Comparison of ENCODE assay signal across 13 cellular contexts in the genomic region with DNA sequence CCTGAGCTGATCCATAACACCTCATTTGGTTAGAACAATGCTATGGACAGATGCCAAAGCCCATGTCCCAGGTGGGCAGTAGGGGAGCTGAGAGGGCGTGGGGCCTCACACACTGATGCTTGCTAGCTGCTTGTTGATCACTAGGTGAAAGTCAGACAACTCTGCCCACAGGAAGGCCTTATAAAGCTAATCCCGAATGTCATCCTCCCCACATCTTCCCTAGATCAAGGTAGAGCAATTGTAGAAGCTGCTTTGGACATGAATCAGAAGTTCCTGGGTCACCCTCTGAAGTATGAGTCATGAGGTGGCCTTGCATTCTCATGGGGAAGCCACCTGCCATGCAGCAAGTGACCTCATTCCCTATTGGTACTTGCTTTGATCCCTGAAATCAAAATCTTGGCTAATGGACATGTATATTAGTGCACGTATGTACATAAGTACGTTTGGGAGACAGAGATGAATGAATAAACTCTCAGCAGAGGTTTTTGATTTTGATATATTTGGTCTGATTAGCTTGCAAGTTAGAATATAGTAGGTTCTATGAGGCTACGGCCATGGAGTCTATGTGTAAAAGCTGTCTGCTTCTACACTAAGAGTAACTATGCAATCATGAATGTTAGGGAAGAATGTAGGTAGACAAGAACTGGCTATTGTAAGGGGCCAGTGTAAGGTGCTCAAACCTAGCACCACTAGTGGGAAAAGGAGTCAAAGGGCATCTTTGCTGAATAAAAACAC. TPM values are rescaled to one million over a fixed set of nuclear protein-coding genes. Genes with fewer than 3 reads are reported as not detected.
A peak's percentile ranks its signal among the peaks of the same experiment; 100 is the strongest.
DNase-seq lines count a peak whose midpoint lies in the region; ATAC-seq, FAIRE-seq and TF ChIP-seq lines count a peak whose summit lies in the region.
"Had no signal": no experiment of that assay in that cellular context is flagged by ENCODE, and none has a peak within 500 bp of the region (broad histone marks: within the 10 kb centered on the region; RNA-seq: fewer than 3 reads in every experiment).

No MANE protein-coding gene starts in this region.

- no peak overlapping the region for H3K27ac Mint-ChIP-seq in activated naive CD4-positive, alpha-beta T cell treated with anti-CD3 and anti-CD28 coated beads, Interleukin-2, amount 50 U/mL, for 72 hours
- H3K27ac Mint-ChIP-seq in activated naive CD4-positive, alpha-beta T cell treated with anti-CD3 and anti-CD28 coated beads for 36 hours = no peak overlapping the region
- no peak overlapping the region for H3K27ac Mint-ChIP-seq in immature natural killer cell
- H3K27ac Mint-ChIP-seq: stimulated activated memory B cell treated with anti-CD40 and anti-IgM and Interleukin-4, amounts not matched to agents 10 μg/mL and 1 μg/mL and 100 μg/mL, for 72 hours; T-helper 17 cell had no signal

- no peak overlapping the region for H3K4me3 ChIP-seq in body of pancreas
- no peak overlapping the region for H3K4me3 ChIP-seq in upper lobe of left lung
- H3K4me3 ChIP-seq: ovary had no signal

- H3K4me1 ChIP-seq in body of pancreas (peaks cover 56% of the 10 kb centered on the region), upper lobe of left lung (peaks cover 28 to 40% (median 30%) of the 10 kb centered on the region in 4 donors)

- H3K27me3 ChIP-seq in body of pancreas (no peaks in the 10 kb centered on the region), upper lobe of left lung (no peaks in the 10 kb centered on the region)
- H3K27me3 ChIP-seq: ovary had no signal

- FAIRE-seq in GM12891 (lab: Jason Lieb, UNC) = no peak
- FAIRE-seq: frontal cortex had no signal

- H3K27ac ChIP-seq in body of pancreas (peak overlapping the region; percentile 88 to 93 (median 90)), upper lobe of left lung (peak overlapping the region; percentile 73 to 82 (median 78))

- TF ChIP-seq EP300 in upper lobe of left lung (IDR thresholded peaks at IDR 0.05) = no peak

- peaks cover 3% of the 10 kb centered on the region for H3K4me1 Mint-ChIP-seq in activated naive CD4-positive, alpha-beta T cell treated with anti-CD3 and anti-CD28 coated beads for 36 hours (ENCODE audit: low read depth)
- peaks cover 12 to 23% of the 10 kb centered on the region in 2 donors for H3K4me1 Mint-ChIP-seq in immature natural killer cell
- H3K4me1 Mint-ChIP-seq: stimulated activated memory B cell treated with anti-CD40 and anti-IgM and Interleukin-4, amounts not matched to agents 10 μg/mL and 1 μg/mL and 100 μg/mL, for 72 hours had no signal

- no peaks in the 10 kb centered on the region for H3K9me3 ChIP-seq in body of pancreas
- H3K9me3 ChIP-seq in upper lobe of left lung = no peaks in the 10 kb centered on the region
- H3K9me3 ChIP-seq: ovary had no signal

- CTCF ChIA-PET in activated naive CD4-positive, alpha-beta T cell treated with anti-CD3 and anti-CD28 coated beads for 36 hours (lab: Charles Lee) = interaction anchor here (0.6 to 1.5 kb wide), 4 partner anchors 28 to 308 kb away, joined by 3 to 6 read pairs (median 3); no protein-coding TSS in a partner anchor

- H3K4me3 Mint-ChIP-seq in activated naive CD4-positive, alpha-beta T cell treated with anti-CD3 and anti-CD28 coated beads for 36 hours = no peak overlapping the region
- no peak overlapping the region for H3K4me3 Mint-ChIP-seq in immature natural killer cell
- H3K4me3 Mint-ChIP-seq: stimulated activated memory B cell treated with anti-CD40 and anti-IgM and Interleukin-4, amounts not matched to agents 10 μg/mL and 1 μg/mL and 100 μg/mL, for 72 hours; T-helper 17 cell had no signal

- TF ChIP-seq POLR2A in body of pancreas (IDR thresholded peaks at IDR 0.05) (no peak), upper lobe of left lung (IDR thresholded peaks at IDR 0.05) (no peak), GM12891 (IDR thresholded peaks at IDR 0.05; ENCODE audit: low read depth, low read length) (no peak)

- DNase-seq in activated naive CD4-positive, alpha-beta T cell treated with anti-CD3 and anti-CD28 coated beads, Interleukin-2, amount 50 U/mL, for 72 hours (ENCODE audit: low spot score in 2 of 2) = no peak
- no peak for DNase-seq in activated naive CD4-positive, alpha-beta T cell treated with anti-CD3 and anti-CD28 coated beads for 36 hours
- DNase-seq in body of pancreas (peak; percentile 58 to 84 (median 73)), lung microvascular endothelial cell (ENCODE audit: low read depth in 2 of 2) (peak; percentile 89 to 93), upper lobe of left lung (no peak), GM12891 (ENCODE audit: insufficient read length, low spot score) (no peak), immature natural killer cell (no peak)
- DNase-seq: activated naive CD4-positive, alpha-beta T cell; T-helper 17 cell had no signal

- ATAC-seq in activated naive CD4-positive, alpha-beta T cell treated with anti-CD3 and anti-CD28 coated beads, Interleukin-2, amount 50 U/mL, for 72 hours = peak; percentile 49 to 86
- peak; percentile 78 for ATAC-seq in body of pancreas
- ATAC-seq in upper lobe of left lung (ENCODE audit: low FRiP score in 2 of 2) = no peak
- ATAC-seq in GM19035 (IDR thresholded peaks at IDR 0.05; ENCODE audit: unreplicated experiment) = no peak
- ATAC-seq: stimulated activated memory B cell treated with anti-CD40 and anti-IgM and Interleukin-4, amounts not matched to agents 10 μg/mL and 1 μg/mL and 100 μg/mL, for 72 hours; T-helper 17 cell had no signal

- no peaks in the 10 kb centered on the region for H3K9me3 Mint-ChIP-seq in activated naive CD4-positive, alpha-beta T cell treated with anti-CD3 and anti-CD28 coated beads, Interleukin-2, amount 50 U/mL, for 72 hours
- H3K9me3 Mint-ChIP-seq in activated naive CD4-positive, alpha-beta T cell treated with anti-CD3 and anti-CD28 coated beads for 36 hours = no peaks in the 10 kb centered on the region
- no peaks in the 10 kb centered on the region for H3K9me3 Mint-ChIP-seq in immature natural killer cell
- H3K9me3 Mint-ChIP-seq: stimulated activated memory B cell treated with anti-CD40 and anti-IgM and Interleukin-4, amounts not matched to agents 10 μg/mL and 1 μg/mL and 100 μg/mL, for 72 hours had no signal

- 61 to 73% methylated on average over 5 of the region's 5 CpGs for WGBS in body of pancreas, 2 donors
- 82 to 89% methylated on average over 3 to 5 of the region's 5 CpGs for WGBS in upper lobe of left lung, 2 donors

- TF ChIP-seq CTCF in body of pancreas (IDR thresholded peaks at IDR 0.05) (no peak), upper lobe of left lung (IDR thresholded peaks at IDR 0.05) (no peak)

- peaks cover 7% of the 10 kb centered on the region for H3K27me3 Mint-ChIP-seq in activated naive CD4-positive, alpha-beta T cell treated with anti-CD3 and anti-CD28 coated beads for 36 hours (ENCODE audit: low read depth)
- peaks cover 0 to 3% (median 2%) of the 10 kb centered on the region in 3 donors for H3K27me3 Mint-ChIP-seq in immature natural killer cell (ENCODE audit: low read depth in 3 of 3)

- H3K36me3 ChIP-seq in body of pancreas (replicated peaks in 1 of 2; ENCODE audit: insufficient read depth in 1 of 2, low read depth in 2 of 2) (no peaks in the 10 kb centered on the region), upper lobe of left lung (no peaks in the 10 kb centered on the region)
- H3K36me3 ChIP-seq: ovary had no signal

- intact Hi-C loops in activated naive CD4-positive, alpha-beta T cell treated with anti-CD3 and anti-CD28 coated beads for 36 hours (cut with micrococcal nuclease) = no loop called here
- intact Hi-C loops in body of pancreas (cut with DNase I) = no loop called here

- no peaks in the 10 kb centered on the region for H3K36me3 Mint-ChIP-seq in activated naive CD4-positive, alpha-beta T cell treated with anti-CD3 and anti-CD28 coated beads, Interleukin-2, amount 50 U/mL, for 72 hours
- no peaks in the 10 kb centered on the region for H3K36me3 Mint-ChIP-seq in activated naive CD4-positive, alpha-beta T cell treated with anti-CD3 and anti-CD28 coated beads for 36 hours (ENCODE audit: low read depth)
- no peaks in the 10 kb centered on the region for H3K36me3 Mint-ChIP-seq in immature natural killer cell
- H3K36me3 Mint-ChIP-seq: stimulated activated memory B cell treated with anti-CD40 and anti-IgM and Interleukin-4, amounts not matched to agents 10 μg/mL and 1 μg/mL and 100 μg/mL, for 72 hours had no signal

TF ChIP-seq in GM12891, 5 proteins besides CTCF, POLR2A, EP300 and RAD21:
- TF ChIP-seq PAX5 (IDR thresholded peaks at IDR 0.05; ENCODE audit: insufficient read depth, low read length, severe bottlenecking) (no peak), POU2F2 (IDR thresholded peaks at IDR 0.05; ENCODE audit: low read depth, low read length) (no peak), POLR2AphosphoS5 (IDR thresholded peaks at IDR 0.05; ENCODE audit: low read depth, low read length) (no peak), SPI1 (IDR thresholded peaks at IDR 0.05; ENCODE audit: low read depth, low read length) (no peak), TAF1 (IDR thresholded peaks at IDR 0.05; ENCODE audit: low read depth, low read length) (no peak)

RNA-seq across cellular contexts. Expression of a gene that starts 52.7 kb away (rescaled TPM):
- not detected for total RNA-seq in activated naive CD4-positive, alpha-beta T cell treated with anti-CD3 and anti-CD28 coated beads, Interleukin-2, amount 50 U/mL, for 72 hours
- total RNA-seq in activated naive CD4-positive, alpha-beta T cell treated with anti-CD3 and anti-CD28 coated beads for 36 hours = under 1 TPM; 0.10 to 0.14 TPM
- total RNA-seq in body of pancreas = under 1 TPM; under 0.01 TPM
- 60.8 and 487 TPM in 2 replicates for total RNA-seq in lung microvascular endothelial cell
- 1 to 10 TPM in 1 of 6 donors, under 1 TPM in 5; under 0.01 to 1.3 (median 0.53) TPM for total RNA-seq in upper lobe of left lung
- polyA plus RNA-seq in GM12891 (2012; ENCODE audit: low read depth, missing spikeins) = not detected
- polyA plus RNA-seq in immature natural killer cell = under 1 TPM in 1 of 3 donors, not detected in 2; 0.08 TPM
- total RNA-seq: T-helper 17 cell had no signal

Comparison
In these comparisons a context has a peak if more than half of its experiments do, and no peak if none do; other contexts are left out.
1. ATAC-seq: peak in activated naive CD4-positive, alpha-beta T cell treated with anti-CD3 and anti-CD28 coated beads, Interleukin-2, amount 50 U/mL, for 72 hours (2 of 2) and body of pancreas (single experiment); none in upper lobe of left lung (0 of 2) and GM19035 (single experiment).
2. DNase-seq: peak in body of pancreas (4 of 4) and lung microvascular endothelial cell (2 of 2); none in activated naive CD4-positive, alpha-beta T cell treated with anti-CD3 and anti-CD28 coated beads, Interleukin-2, amount 50 U/mL, for 72 hours (0 of 2), activated naive CD4-positive, alpha-beta T cell treated with anti-CD3 and anti-CD28 coated beads for 36 hours (single experiment), upper lobe of left lung (0 of 2), GM12891 (single experiment) and immature natural killer cell (0 of 3).
3. RNA of a gene that starts 52.7 kb away (total RNA-seq): 60.8 to 487 TPM in lung microvascular endothelial cell; under 0.01 to 1.3 TPM in upper lobe of left lung, 0.10 to 0.14 TPM in activated naive CD4-positive, alpha-beta T cell treated with anti-CD3 and anti-CD28 coated beads for 36 hours, not detected in activated naive CD4-positive, alpha-beta T cell treated with anti-CD3 and anti-CD28 coated beads, Interleukin-2, amount 50 U/mL, for 72 hours and under 0.01 TPM in body of pancreas; every median in the first group is over 10 times any median in the second.